In the genomic region with DNA sequence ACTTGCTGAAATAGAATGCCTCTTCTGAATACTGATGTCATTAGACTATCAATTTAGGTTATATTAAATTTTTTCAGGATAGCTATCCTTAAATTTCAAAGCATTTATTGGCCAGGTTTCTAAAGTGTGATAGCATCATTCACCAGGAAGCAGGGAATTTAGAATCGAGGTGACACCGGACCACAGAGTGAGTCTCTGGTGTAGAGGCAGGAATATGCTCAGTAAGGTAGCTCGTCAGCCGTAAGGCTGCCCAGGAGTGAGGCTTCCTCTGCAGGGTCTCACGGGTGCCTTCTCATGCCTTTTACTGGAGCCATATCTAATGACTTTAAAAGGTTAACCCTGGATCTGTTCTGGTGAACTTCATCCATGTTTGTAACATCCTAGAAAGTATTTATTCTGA, we compare ENCODE assay signal across 1 cellular context.
TF ChIP-seq lines count a peak whose summit lies in the region.

No MANE protein-coding gene starts in this region.

TF ChIP-seq in HepG2, 621 proteins besides CTCF, POLR2A, EP300 and RAD21 (continued from another document):
- TF ChIP-seq, protein P1, sequence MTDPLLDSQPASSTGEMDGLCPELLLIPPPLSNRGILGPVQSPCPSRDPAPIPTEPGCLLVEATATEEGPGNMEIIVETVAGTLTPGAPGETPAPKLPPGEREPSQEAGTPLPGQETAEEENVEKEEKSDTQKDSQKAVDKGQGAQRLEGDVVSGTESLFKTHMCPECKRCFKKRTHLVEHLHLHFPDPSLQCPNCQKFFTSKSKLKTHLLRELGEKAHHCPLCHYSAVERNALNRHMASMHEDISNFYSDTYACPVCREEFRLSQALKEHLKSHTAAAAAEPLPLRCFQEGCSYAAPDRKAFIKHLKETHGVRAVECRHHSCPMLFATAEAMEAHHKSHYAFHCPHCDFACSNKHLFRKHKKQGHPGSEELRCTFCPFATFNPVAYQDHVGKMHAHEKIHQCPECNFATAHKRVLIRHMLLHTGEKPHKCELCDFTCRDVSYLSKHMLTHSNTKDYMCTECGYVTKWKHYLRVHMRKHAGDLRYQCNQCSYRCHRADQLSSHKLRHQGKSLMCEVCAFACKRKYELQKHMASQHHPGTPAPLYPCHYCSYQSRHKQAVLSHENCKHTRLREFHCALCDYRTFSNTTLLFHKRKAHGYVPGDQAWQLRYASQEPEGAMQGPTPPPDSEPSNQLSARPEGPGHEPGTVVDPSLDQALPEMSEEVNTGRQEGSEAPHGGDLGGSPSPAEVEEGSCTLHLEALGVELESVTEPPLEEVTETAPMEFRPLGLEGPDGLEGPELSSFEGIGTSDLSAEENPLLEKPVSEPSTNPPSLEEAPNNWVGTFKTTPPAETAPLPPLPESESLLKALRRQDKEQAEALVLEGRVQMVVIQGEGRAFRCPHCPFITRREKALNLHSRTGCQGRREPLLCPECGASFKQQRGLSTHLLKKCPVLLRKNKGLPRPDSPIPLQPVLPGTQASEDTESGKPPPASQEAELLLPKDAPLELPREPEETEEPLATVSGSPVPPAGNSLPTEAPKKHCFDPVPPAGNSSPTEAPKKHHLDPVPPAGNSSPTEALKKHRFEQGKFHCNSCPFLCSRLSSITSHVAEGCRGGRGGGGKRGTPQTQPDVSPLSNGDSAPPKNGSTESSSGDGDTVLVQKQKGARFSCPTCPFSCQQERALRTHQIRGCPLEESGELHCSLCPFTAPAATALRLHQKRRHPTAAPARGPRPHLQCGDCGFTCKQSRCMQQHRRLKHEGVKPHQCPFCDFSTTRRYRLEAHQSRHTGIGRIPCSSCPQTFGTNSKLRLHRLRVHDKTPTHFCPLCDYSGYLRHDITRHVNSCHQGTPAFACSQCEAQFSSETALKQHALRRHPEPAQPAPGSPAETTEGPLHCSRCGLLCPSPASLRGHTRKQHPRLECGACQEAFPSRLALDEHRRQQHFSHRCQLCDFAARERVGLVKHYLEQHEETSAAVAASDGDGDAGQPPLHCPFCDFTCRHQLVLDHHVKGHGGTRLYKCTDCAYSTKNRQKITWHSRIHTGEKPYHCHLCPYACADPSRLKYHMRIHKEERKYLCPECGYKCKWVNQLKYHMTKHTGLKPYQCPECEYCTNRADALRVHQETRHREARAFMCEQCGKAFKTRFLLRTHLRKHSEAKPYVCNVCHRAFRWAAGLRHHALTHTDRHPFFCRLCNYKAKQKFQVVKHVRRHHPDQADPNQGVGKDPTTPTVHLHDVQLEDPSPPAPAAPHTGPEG (CRISPR knock-in tag; IDR thresholded peaks at IDR 0.05): no peak
- TF ChIP-seq ZNF564 (CRISPR knock-in tag; IDR thresholded peaks at IDR 0.05) (no peak), ZSCAN22 (CRISPR knock-in tag; IDR thresholded peaks at IDR 0.05) (no peak), MIXL1 (CRISPR knock-in tag; IDR thresholded peaks at IDR 0.05) (no peak), HOXD1 (CRISPR knock-in tag; IDR thresholded peaks at IDR 0.05) (no peak), ZNF350 (CRISPR knock-in tag; IDR thresholded peaks at IDR 0.05; ENCODE audit: borderline replicate concordance, low read depth) (0 out of 2 replicates have a peak, but pooled peaks have one; percentile 10), MIER3 (CRISPR knock-in tag; IDR thresholded peaks at IDR 0.05; ENCODE audit: borderline replicate concordance) (peak; percentile 7; the same call in 1 of the 2 replicates)
- TF ChIP-seq, protein P2, sequence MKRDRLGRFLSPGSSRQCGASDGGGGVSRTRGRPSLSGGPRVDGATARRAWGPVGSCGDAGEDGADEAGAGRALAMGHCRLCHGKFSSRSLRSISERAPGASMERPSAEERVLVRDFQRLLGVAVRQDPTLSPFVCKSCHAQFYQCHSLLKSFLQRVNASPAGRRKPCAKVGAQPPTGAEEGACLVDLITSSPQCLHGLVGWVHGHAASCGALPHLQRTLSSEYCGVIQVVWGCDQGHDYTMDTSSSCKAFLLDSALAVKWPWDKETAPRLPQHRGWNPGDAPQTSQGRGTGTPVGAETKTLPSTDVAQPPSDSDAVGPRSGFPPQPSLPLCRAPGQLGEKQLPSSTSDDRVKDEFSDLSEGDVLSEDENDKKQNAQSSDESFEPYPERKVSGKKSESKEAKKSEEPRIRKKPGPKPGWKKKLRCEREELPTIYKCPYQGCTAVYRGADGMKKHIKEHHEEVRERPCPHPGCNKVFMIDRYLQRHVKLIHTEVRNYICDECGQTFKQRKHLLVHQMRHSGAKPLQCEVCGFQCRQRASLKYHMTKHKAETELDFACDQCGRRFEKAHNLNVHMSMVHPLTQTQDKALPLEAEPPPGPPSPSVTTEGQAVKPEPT (CRISPR knock-in tag; IDR thresholded peaks at IDR 0.05; ENCODE audit: low read depth): 0 out of 2 replicates have a peak, but pooled peaks have one; percentile 6
- TF ChIP-seq, protein P3, sequence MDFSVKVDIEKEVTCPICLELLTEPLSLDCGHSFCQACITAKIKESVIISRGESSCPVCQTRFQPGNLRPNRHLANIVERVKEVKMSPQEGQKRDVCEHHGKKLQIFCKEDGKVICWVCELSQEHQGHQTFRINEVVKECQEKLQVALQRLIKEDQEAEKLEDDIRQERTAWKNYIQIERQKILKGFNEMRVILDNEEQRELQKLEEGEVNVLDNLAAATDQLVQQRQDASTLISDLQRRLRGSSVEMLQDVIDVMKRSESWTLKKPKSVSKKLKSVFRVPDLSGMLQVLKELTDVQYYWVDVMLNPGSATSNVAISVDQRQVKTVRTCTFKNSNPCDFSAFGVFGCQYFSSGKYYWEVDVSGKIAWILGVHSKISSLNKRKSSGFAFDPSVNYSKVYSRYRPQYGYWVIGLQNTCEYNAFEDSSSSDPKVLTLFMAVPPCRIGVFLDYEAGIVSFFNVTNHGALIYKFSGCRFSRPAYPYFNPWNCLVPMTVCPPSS (IDR thresholded peaks at IDR 0.05): no peak
- TF ChIP-seq, protein P4, sequence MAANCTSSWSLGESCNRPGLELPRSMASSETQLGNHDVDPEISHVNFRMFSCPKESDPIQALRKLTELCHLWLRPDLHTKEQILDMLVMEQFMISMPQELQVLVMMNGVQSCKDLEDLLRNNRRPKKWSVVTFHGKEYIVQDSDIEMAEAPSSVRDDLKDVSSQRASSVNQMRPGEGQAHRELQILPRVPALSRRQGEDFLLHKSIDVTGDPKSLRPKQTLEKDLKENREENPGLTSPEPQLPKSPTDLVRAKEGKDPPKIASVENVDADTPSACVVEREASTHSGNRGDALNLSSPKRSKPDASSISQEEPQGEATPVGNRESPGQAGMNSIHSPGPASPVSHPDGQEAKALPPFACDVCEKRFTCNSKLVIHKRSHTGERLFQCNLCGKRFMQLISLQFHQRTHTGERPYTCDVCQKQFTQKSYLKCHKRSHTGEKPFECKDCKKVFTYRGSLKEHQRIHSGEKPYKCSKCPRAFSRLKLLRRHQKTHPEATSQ (CRISPR knock-in tag; IDR thresholded peaks at IDR 0.05; ENCODE audit: borderline replicate concordance): no peak
